In genomic region chr6:39925931-39926290, GRCh38 we compare ENCODE assay signal across 24 cellular contexts. TPM values are rescaled to one million over a fixed set of nuclear protein-coding genes. Genes with fewer than 3 reads are reported as not detected.
DNase-seq lines count a peak whose midpoint lies in the region; ATAC-seq and TF ChIP-seq lines count a peak whose summit lies in the region.
"Had no signal": no experiment of that assay in that cellular context is flagged by ENCODE, and none has a peak within 500 bp of the region (broad histone marks: within the 10 kb centered on the region; RNA-seq: fewer than 3 reads in every experiment).

No MANE protein-coding gene starts in this region.

- H3K27ac ChIP-seq in psoas muscle, result peak overlapping the region; percentile 41
- H3K27ac ChIP-seq: A549, PC-9, SJSA1 had no signal

- no peak for ATAC-seq in activated CD8-positive, alpha-beta T cell treated with anti-CD3 and anti-CD28 coated beads for 36 hours
- ATAC-seq in activated CD8-positive, alpha-beta T cell treated with anti-CD3 and anti-CD28 coated beads, Interleukin-2, amount 10 ng/mL, durations not matched to agents 7 days and 5 days, result no peak
- ATAC-seq in psoas muscle, result no peak
- ATAC-seq: CD8-positive, alpha-beta T cell; Right ventricle myocardium inferior had no signal

- H3K36me3 ChIP-seq in Caco-2 (ENCODE audit: control insufficient read depth, insufficient read depth, low read length) (peaks cover 22% of the 10 kb centered on the region), psoas muscle (ENCODE audit: insufficient read depth in 1 of 2, low read depth in 1 of 2) (peaks cover 12 to 56% of the 10 kb centered on the region in 2 donors)
- H3K36me3 ChIP-seq: MG63, SJSA1 had no signal

- CTCF ChIA-PET in activated CD8-positive, alpha-beta T cell treated with anti-CD3 and anti-CD28 coated beads for 36 hours (lab: Charles Lee), result no interaction called here
- CTCF ChIA-PET in activated CD8-positive, alpha-beta T cell treated with anti-CD3 and anti-CD28 coated beads, Interleukin-2, amount 10 ng/mL, durations not matched to agents 7 days and 5 days (lab: Charles Lee), result no interaction called here
- CTCF ChIA-PET in Caco-2 (lab: Charles Lee), result no interaction called here

- no TSS peak for BruUV-seq in Caco-2 (replicated peaks; lab: Mats Ljungman, UMichigan)

- H3K27ac Mint-ChIP-seq in activated CD8-positive, alpha-beta T cell treated with anti-CD3 and anti-CD28 coated beads for 36 hours, result peak overlapping the region; percentile 23
- no peak overlapping the region for H3K27ac Mint-ChIP-seq in activated CD8-positive, alpha-beta T cell treated with anti-CD3 and anti-CD28 coated beads, Interleukin-2, amount 10 ng/mL, durations not matched to agents 7 days and 5 days
- H3K27ac Mint-ChIP-seq in Caco-2 (ENCODE audit: unreplicated experiment) (peak overlapping the region; percentile 84), chondrocyte (ENCODE audit: unreplicated experiment) (no peak overlapping the region)
- H3K27ac Mint-ChIP-seq in activated T-helper 2 cell treated with anti-CD3 and anti-CD28 coated beads, Interferon-gamma antibody, Interleukin-2, Interleukin-4, amounts not matched to agents 10 μg/mL and 5 μg/mL and 100 μg/mL, durations not matched to agents 14 hours and 24 hours and 36 hours, result peak overlapping the region; percentile 29
- H3K27ac Mint-ChIP-seq: CD8-positive, alpha-beta T cell had no signal

- H3K27me3 ChIP-seq in Caco-2 (replicated peaks; ENCODE audit: control insufficient read depth, insufficient read depth, low read length) (no peaks in the 10 kb centered on the region), psoas muscle (ENCODE audit: insufficient read depth in 3 of 3, low read length in 2 of 3) (no peaks in the 10 kb centered on the region)
- H3K27me3 ChIP-seq: MG63, SJSA1 had no signal

- H3K9me3 Mint-ChIP-seq in activated CD8-positive, alpha-beta T cell treated with anti-CD3 and anti-CD28 coated beads for 36 hours, result peaks cover 4% of the 10 kb centered on the region
- H3K9me3 Mint-ChIP-seq in activated CD8-positive, alpha-beta T cell treated with anti-CD3 and anti-CD28 coated beads, Interleukin-2, amount 10 ng/mL, durations not matched to agents 7 days and 5 days (ENCODE audit: insufficient read depth), result no peaks in the 10 kb centered on the region
- H3K9me3 Mint-ChIP-seq in Caco-2 (ENCODE audit: unreplicated experiment), result peaks cover 9% of the 10 kb centered on the region
- peaks cover 6% of the 10 kb centered on the region for H3K9me3 Mint-ChIP-seq in activated T-helper 2 cell treated with anti-CD3 and anti-CD28 coated beads, Interferon-gamma antibody, Interleukin-2, Interleukin-4, amounts not matched to agents 10 μg/mL and 5 μg/mL and 100 μg/mL, durations not matched to agents 14 hours and 24 hours and 36 hours
- H3K9me3 Mint-ChIP-seq in chondrocyte (ENCODE audit: low read depth), result no peaks in the 10 kb centered on the region

- POLR2A ChIA-PET in activated CD8-positive, alpha-beta T cell treated with anti-CD3 and anti-CD28 coated beads for 36 hours (lab: Charles Lee), result no interaction called here
- POLR2A ChIA-PET in activated CD8-positive, alpha-beta T cell treated with anti-CD3 and anti-CD28 coated beads, Interleukin-2, amount 10 ng/mL, durations not matched to agents 7 days and 5 days (lab: Charles Lee), result no interaction called here
- POLR2A ChIA-PET in Caco-2 (lab: Charles Lee), result interaction anchor here (0.6 kb wide), 1 partner anchor 1882 kb away, joined by 3 read pairs; no protein-coding TSS in a partner anchor

- intact Hi-C loops in activated CD8-positive, alpha-beta T cell treated with anti-CD3 and anti-CD28 coated beads for 36 hours (cut with micrococcal nuclease), result no loop called here
- intact Hi-C loops in Caco-2 (cut with micrococcal nuclease; ENCODE audit: unreplicated experiment), result no loop called here
- intact Hi-C loops in activated T-helper 2 cell treated with anti-CD3 and anti-CD28 coated beads, Interferon-gamma antibody, Interleukin-2, Interleukin-4, amounts not matched to agents 10 μg/mL and 5 μg/mL and 100 μg/mL, durations not matched to agents 14 hours and 24 hours and 36 hours (cut with micrococcal nuclease), result no loop called here
- intact Hi-C loops in psoas muscle (cut with DNase I), result no loop called here

- peaks cover 8% of the 10 kb centered on the region for H3K4me1 Mint-ChIP-seq in activated CD8-positive, alpha-beta T cell treated with anti-CD3 and anti-CD28 coated beads for 36 hours (ENCODE audit: low read depth)
- peaks cover 7% of the 10 kb centered on the region for H3K4me1 Mint-ChIP-seq in activated CD8-positive, alpha-beta T cell treated with anti-CD3 and anti-CD28 coated beads, Interleukin-2, amount 10 ng/mL, durations not matched to agents 7 days and 5 days (ENCODE audit: low read depth)
- H3K4me1 Mint-ChIP-seq in Caco-2 (ENCODE audit: low read depth, unreplicated experiment) (no peaks in the 10 kb centered on the region), chondrocyte (ENCODE audit: low read depth) (peaks cover 46% of the 10 kb centered on the region)
- H3K4me1 Mint-ChIP-seq in activated T-helper 2 cell treated with anti-CD3 and anti-CD28 coated beads, Interferon-gamma antibody, Interleukin-2, Interleukin-4, amounts not matched to agents 10 μg/mL and 5 μg/mL and 100 μg/mL, durations not matched to agents 14 hours and 24 hours and 36 hours (ENCODE audit: low read depth), result peaks cover 1% of the 10 kb centered on the region

- H3K4me3 ChIP-seq in Caco-2 (ENCODE audit: low read depth, low read length), result no peak overlapping the region
- H3K4me3 ChIP-seq in psoas muscle, result no peak overlapping the region
- H3K4me3 ChIP-seq: A549, MG63, PC-9, SJSA1 had no signal

- no peak for TF ChIP-seq CTCF in activated CD8-positive, alpha-beta T cell treated with anti-CD3 and anti-CD28 coated beads for 36 hours (IDR thresholded peaks at IDR 0.05)
- no peak for TF ChIP-seq CTCF in Caco-2 (IDR thresholded peaks at IDR 0.05; ENCODE audit: insufficient read depth in 1 of 2, low read depth in 1 of 2, low read length in 1 of 2, severe bottlenecking in 1 of 2, unreplicated experiment in 1 of 2)
- TF ChIP-seq CTCF in psoas muscle (IDR thresholded peaks at IDR 0.05), result no peak
- TF ChIP-seq CTCF in chondrocyte (IDR thresholded peaks at IDR 0.05), result no peak

- H3K9me3 ChIP-seq in Caco-2 (peaks cover 15% of the 10 kb centered on the region), psoas muscle (no peaks in the 10 kb centered on the region)
- H3K9me3 ChIP-seq: A549, MG63, SJSA1 had no signal

- no peaks in the 10 kb centered on the region for H3K27me3 Mint-ChIP-seq in activated CD8-positive, alpha-beta T cell treated with anti-CD3 and anti-CD28 coated beads for 36 hours
- H3K27me3 Mint-ChIP-seq in activated CD8-positive, alpha-beta T cell treated with anti-CD3 and anti-CD28 coated beads, Interleukin-2, amount 10 ng/mL, durations not matched to agents 7 days and 5 days (ENCODE audit: low read depth), result no peaks in the 10 kb centered on the region
- H3K27me3 Mint-ChIP-seq in Caco-2 (ENCODE audit: insufficient read depth, unreplicated experiment), result peaks cover 6% of the 10 kb centered on the region
- no peaks in the 10 kb centered on the region for H3K27me3 Mint-ChIP-seq in activated T-helper 2 cell treated with anti-CD3 and anti-CD28 coated beads, Interferon-gamma antibody, Interleukin-2, Interleukin-4, amounts not matched to agents 10 μg/mL and 5 μg/mL and 100 μg/mL, durations not matched to agents 14 hours and 24 hours and 36 hours (ENCODE audit: low read depth)
- H3K27me3 Mint-ChIP-seq in chondrocyte (ENCODE audit: low read depth), result no peaks in the 10 kb centered on the region

- DNase-seq in activated CD8-positive, alpha-beta T cell treated with anti-CD3 and anti-CD28 coated beads for 36 hours, result no peak
- no peak for DNase-seq in activated CD8-positive, alpha-beta T cell treated with anti-CD3 and anti-CD28 coated beads, Interleukin-2, amount 10 ng/mL, durations not matched to agents 7 days and 5 days
- DNase-seq in Caco-2 (no peak), psoas muscle (no peak), ecto neural progenitor cell (ENCODE audit: low spot score) (no peak), chondrocyte (ENCODE audit: low spot score) (no peak)
- no peak for DNase-seq in activated T-helper 2 cell treated with anti-CD3 and anti-CD28 coated beads, Interferon-gamma antibody, Interleukin-2, Interleukin-4, amounts not matched to agents 10 μg/mL and 5 μg/mL and 100 μg/mL, durations not matched to agents 14 hours and 24 hours and 36 hours (ENCODE audit: low spot score)
- DNase-seq: AML-193; C1 segment of cervical spinal cord; CD8-positive, alpha-beta T cell; DMS79 treated with DMSO at 0.1 percent for 48 hours; HCEC 1CT; KBM-7; MG63; NCI-H1105 treated with DMSO at 0.1 percent for 48 hours; NCI-H146; NCI-H1930; NCI-H2107; NCI-H446 treated with DMSO at 0.1 percent for 48 hours; NCI-H526 treated with DMSO at 0.1 percent for 48 hours; PC-9 had no signal

- WGBS in psoas muscle, 3 donors, result 87 to 98% (median 92%) methylated on average over 3 of the region's 3 CpGs

- no peaks in the 10 kb centered on the region for H3K36me3 Mint-ChIP-seq in activated CD8-positive, alpha-beta T cell treated with anti-CD3 and anti-CD28 coated beads for 36 hours (ENCODE audit: low read depth)
- H3K36me3 Mint-ChIP-seq in activated CD8-positive, alpha-beta T cell treated with anti-CD3 and anti-CD28 coated beads, Interleukin-2, amount 10 ng/mL, durations not matched to agents 7 days and 5 days (ENCODE audit: low read depth), result no peaks in the 10 kb centered on the region
- H3K36me3 Mint-ChIP-seq in Caco-2 (ENCODE audit: insufficient read depth, unreplicated experiment) (peaks cover 90% of the 10 kb centered on the region), chondrocyte (ENCODE audit: low read depth) (peaks cover 31% of the 10 kb centered on the region)
- H3K36me3 Mint-ChIP-seq in activated T-helper 2 cell treated with anti-CD3 and anti-CD28 coated beads, Interferon-gamma antibody, Interleukin-2, Interleukin-4, amounts not matched to agents 10 μg/mL and 5 μg/mL and 100 μg/mL, durations not matched to agents 14 hours and 24 hours and 36 hours (ENCODE audit: low read depth), result no peaks in the 10 kb centered on the region

- H3K4me3 Mint-ChIP-seq in activated CD8-positive, alpha-beta T cell treated with anti-CD3 and anti-CD28 coated beads for 36 hours, result no peak overlapping the region
- no peak overlapping the region for H3K4me3 Mint-ChIP-seq in activated CD8-positive, alpha-beta T cell treated with anti-CD3 and anti-CD28 coated beads, Interleukin-2, amount 10 ng/mL, durations not matched to agents 7 days and 5 days
- H3K4me3 Mint-ChIP-seq in Caco-2 (ENCODE audit: unreplicated experiment), result peak overlapping the region; percentile 55
- no peak overlapping the region for H3K4me3 Mint-ChIP-seq in activated T-helper 2 cell treated with anti-CD3 and anti-CD28 coated beads, Interferon-gamma antibody, Interleukin-2, Interleukin-4, amounts not matched to agents 10 μg/mL and 5 μg/mL and 100 μg/mL, durations not matched to agents 14 hours and 24 hours and 36 hours (ENCODE audit: low read depth)
- no peak overlapping the region for H3K4me3 Mint-ChIP-seq in chondrocyte (ENCODE audit: unreplicated experiment)
- H3K4me3 Mint-ChIP-seq: CD8-positive, alpha-beta T cell had no signal

- no peaks in the 10 kb centered on the region for H3K4me1 ChIP-seq in Caco-2
- H3K4me1 ChIP-seq in psoas muscle, result peaks cover 74% of the 10 kb centered on the region
- H3K4me1 ChIP-seq: A549, SJSA1 had no signal

RNA-seq across cellular contexts. Expression of gene MOCS1, which starts 8.4 kb away (rescaled TPM):
- total RNA-seq in activated CD8-positive, alpha-beta T cell treated with anti-CD3 and anti-CD28 coated beads for 36 hours, result 1 to 10 TPM; 1.5 to 1.8 TPM
- not detected for total RNA-seq in activated CD8-positive, alpha-beta T cell treated with anti-CD3 and anti-CD28 coated beads, Interleukin-2, amount 10 ng/mL, durations not matched to agents 7 days and 5 days
- 43.4 and 44.7 TPM in 2 replicates for total RNA-seq in Caco-2 (2022)
- 1.2 and 1.6 TPM in 2 replicates for total RNA-seq in activated T-helper 2 cell treated with anti-CD3 and anti-CD28 coated beads, Interferon-gamma antibody, Interleukin-2, Interleukin-4, amounts not matched to agents 10 μg/mL and 5 μg/mL and 100 μg/mL, durations not matched to agents 14 hours and 24 hours and 36 hours
- 10 to 100 TPM; 24.2 to 44.2 (median 36.4) TPM for total RNA-seq in psoas muscle
- 10 to 100 TPM; 17.3 to 32.5 (median 17.4) TPM for polyA plus RNA-seq in psoas muscle
- 13.3 to 36.6 TPM (median 35.2 TPM) in 3 replicates for total RNA-seq in chondrocyte
- total RNA-seq: PC-9 had no signal

Comparison
In these comparisons a context has a peak if more than half of its experiments do, and no peak if none do; other contexts are left out.
1. H3K27ac Mint-ChIP-seq: peak in activated CD8-positive, alpha-beta T cell treated with anti-CD3 and anti-CD28 coated beads for 36 hours (single experiment), Caco-2 (single experiment) and activated T-helper 2 cell treated with anti-CD3 and anti-CD28 coated beads, Interferon-gamma antibody, Interleukin-2, Interleukin-4, amounts not matched to agents 10 μg/mL and 5 μg/mL and 100 μg/mL, durations not matched to agents 14 hours and 24 hours and 36 hours (single experiment); none in activated CD8-positive, alpha-beta T cell treated with anti-CD3 and anti-CD28 coated beads, Interleukin-2, amount 10 ng/mL, durations not matched to agents 7 days and 5 days (single experiment) and chondrocyte (single experiment).